ENCODE assay signal across 8 cellular contexts in the genomic region with DNA sequence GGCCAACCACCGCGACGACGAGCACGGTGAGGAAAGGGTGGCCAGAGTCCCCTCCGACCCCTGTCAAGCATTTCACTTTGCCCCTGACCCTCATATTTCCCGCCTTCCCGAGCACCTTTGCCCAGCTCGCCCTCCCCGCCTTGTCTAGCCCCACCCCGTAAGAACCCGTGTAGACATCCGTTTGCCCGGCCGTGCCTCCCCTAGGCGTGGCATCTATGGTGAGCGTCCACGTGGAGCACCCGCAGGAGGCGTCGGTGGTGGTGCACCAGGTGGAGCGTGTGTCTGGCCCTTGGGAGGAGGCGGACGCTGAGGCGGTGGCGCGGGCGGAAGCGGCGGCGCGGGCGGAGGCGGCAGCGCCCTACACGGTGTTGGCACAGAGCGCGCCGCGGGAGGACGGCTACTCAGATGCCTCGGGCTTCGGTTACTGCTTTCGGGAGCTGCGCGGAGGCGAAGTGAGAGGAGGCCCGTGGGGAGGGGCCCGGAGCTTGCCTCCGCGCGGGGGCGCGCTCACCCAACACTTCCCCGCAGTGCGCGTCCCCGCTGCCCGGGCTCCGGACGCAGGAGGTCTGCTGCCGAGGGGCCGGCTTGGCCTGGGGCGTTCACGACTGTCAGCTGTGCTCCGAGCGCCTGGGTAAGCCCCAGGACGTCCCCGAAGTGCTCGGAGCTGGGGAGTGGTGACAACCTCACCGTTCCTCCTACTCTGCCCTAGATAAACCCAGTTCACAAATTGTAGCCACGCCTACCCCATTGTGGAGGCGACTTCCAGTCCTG. TPM values are rescaled to one million over a fixed set of nuclear protein-coding genes. Genes with fewer than 3 reads are reported as not detected.
DNase-seq lines count a peak whose midpoint lies in the region; ATAC-seq and TF ChIP-seq lines count a peak whose summit lies in the region.

No MANE protein-coding gene starts in this region.

- H3K27ac ChIP-seq in CD4-positive, alpha-beta T cell (ENCODE audit: low read depth, low read length) = peak overlapping the region; percentile 75
- H3K27ac ChIP-seq in GM23338 (ENCODE audit: low read depth) (no peak overlapping the region), dorsolateral prefrontal cortex (peak overlapping the region in 14 of 59 donors; percentile 3 to 53 (median 28)), lung (ENCODE audit: low read depth in 1 of 2, low read length in 1 of 2) (peak overlapping the region; percentile 54 to 85)

- no peaks in the 10 kb centered on the region for H3K9me3 ChIP-seq in CD4-positive, alpha-beta T cell (ENCODE audit: control insufficient read depth, low read length)
- no peaks in the 10 kb centered on the region for H3K9me3 ChIP-seq in lung (ENCODE audit: control insufficient read depth in 2 of 2, insufficient read depth in 1 of 2, low read length in 1 of 2)

- DNase-seq in CD4-positive, alpha-beta T cell = peak; percentile 64 to 81 (median 76)
- DNase-seq in GM23338 (ENCODE audit: low spot score) (peak; percentile 75), NCI-H446 treated with DMSO at 0.1 percent for 48 hours (lab: John Stamatoyannopoulos, UW) (peak; percentile 31), dorsolateral prefrontal cortex (peak in 6 of 10 donors; percentile 37 to 81 (median 68)), lung (ENCODE audit: low spot score) (peak; percentile 84)
- peak; percentile 95 for DNase-seq in activated CD4-positive, alpha-beta T cell treated with anti-CD3 and anti-CD28 coated beads, Interleukin-2, amount 10 ng/mL, durations not matched to agents 24 days and 14 days
- peak; percentile 78 to 81 for DNase-seq in stimulated activated CD8-positive, alpha-beta memory T cell treated with anti-CD3 and anti-CD28 coated beads, Interleukin-15, amount 100 ng/mL, for 4 hours (ENCODE audit: low read depth in 2 of 2)

- peaks cover 80% of the 10 kb centered on the region for H3K4me1 Mint-ChIP-seq in CD4-positive, alpha-beta T cell (ENCODE audit: low read depth)
- H3K4me1 Mint-ChIP-seq in GM23338 = peaks cover 55% of the 10 kb centered on the region
- peaks cover 61% of the 10 kb centered on the region for H3K4me1 Mint-ChIP-seq in activated CD4-positive, alpha-beta T cell treated with anti-CD3 and anti-CD28 coated beads, Interleukin-2, amount 10 ng/mL, durations not matched to agents 24 days and 14 days

- H3K79me2 ChIP-seq in GM23338 (replicated peaks; ENCODE audit: insufficient read depth) = no peaks in the 10 kb centered on the region

- whole genome bisulfite sequencing in lung, 2 donors = 1 to 2% methylated on average over 67 to 73 of the region's 73 CpGs

- 0 out of 2 replicates have a peak, but pooled peaks cover 3% of the 10 kb centered on the region for H3K9me2 ChIP-seq in GM23338 (ENCODE audit: insufficient read depth)

- ATAC-seq in CD4-positive, alpha-beta T cell (ENCODE audit: poor library complexity) = peak; percentile 47
- ATAC-seq in GM23338 = peak; percentile 6
- ATAC-seq in lung (ENCODE audit: insufficient read depth, low FRiP score) = peak; percentile 17
- no peak for ATAC-seq in HG03469 (IDR thresholded peaks at IDR 0.05; ENCODE audit: unreplicated experiment)

- peak overlapping the region; percentile 91 for H3K4me3 Mint-ChIP-seq in CD4-positive, alpha-beta T cell
- H3K4me3 Mint-ChIP-seq in GM23338 = peak overlapping the region; percentile 74
- H3K4me3 Mint-ChIP-seq in activated CD4-positive, alpha-beta T cell treated with anti-CD3 and anti-CD28 coated beads, Interleukin-2, amount 10 ng/mL, durations not matched to agents 24 days and 14 days = peak overlapping the region; percentile 94

- peaks cover 24% of the 10 kb centered on the region for H3F3A ChIP-seq in GM23338 (replicated peaks; ENCODE audit: low read depth)

- no peaks in the 10 kb centered on the region for H3K9me3 Mint-ChIP-seq in CD4-positive, alpha-beta T cell
- H3K9me3 Mint-ChIP-seq in GM23338 = peaks cover 5% of the 10 kb centered on the region; the same call in 2 of the 3 replicates
- H3K9me3 Mint-ChIP-seq in activated CD4-positive, alpha-beta T cell treated with anti-CD3 and anti-CD28 coated beads, Interleukin-2, amount 10 ng/mL, durations not matched to agents 24 days and 14 days = no peaks in the 10 kb centered on the region

- peak; percentile 38 for TF ChIP-seq CTCF in CD4-positive, alpha-beta T cell (IDR thresholded peaks at IDR 0.05)
- TF ChIP-seq CTCF in GM23338 (conservative IDR thresholded peaks at IDR 0.05; ENCODE audit: low read depth in 2 of 2) (peak in 1 of 2 experiments; percentile 49; a peak in 2 of 4 replicates), dorsolateral prefrontal cortex (IDR thresholded peaks at IDR 0.05 in 54 of 56, conservative IDR thresholded peaks at IDR 0.05 in 2 of 56; ENCODE audit: low read depth in 1 of 56, partially characterized antibody in 56 of 56) (peak in 54 of 56 donors; percentile 10 to 74 (median 46)), lung (IDR thresholded peaks at IDR 0.05; ENCODE audit: control extremely low read depth, extremely low read depth) (no peak)

- peaks cover 15% of the 10 kb centered on the region for H3K27me3 ChIP-seq in CD4-positive, alpha-beta T cell (ENCODE audit: control insufficient read depth, insufficient read depth, low read length)
- peaks cover 77% of the 10 kb centered on the region for H3K27me3 ChIP-seq in GM23338 (ENCODE audit: insufficient read depth)
- peaks cover 0 to 27% (median 0%) of the 10 kb centered on the region in 45 donors for H3K27me3 ChIP-seq in dorsolateral prefrontal cortex
- no peaks in the 10 kb centered on the region for H3K27me3 ChIP-seq in lung (ENCODE audit: control insufficient read depth, insufficient read depth)

- H3K27me3 Mint-ChIP-seq in CD4-positive, alpha-beta T cell = peaks cover 22% of the 10 kb centered on the region
- H3K27me3 Mint-ChIP-seq in GM23338 (ENCODE audit: insufficient read depth, low read depth, poor library complexity) = peaks cover 80% of the 10 kb centered on the region
- H3K27me3 Mint-ChIP-seq in activated CD4-positive, alpha-beta T cell treated with anti-CD3 and anti-CD28 coated beads, Interleukin-2, amount 10 ng/mL, durations not matched to agents 24 days and 14 days = peaks cover 16% of the 10 kb centered on the region

- H3K36me3 Mint-ChIP-seq in CD4-positive, alpha-beta T cell (ENCODE audit: low read depth) = no peaks in the 10 kb centered on the region
- H3K36me3 Mint-ChIP-seq in GM23338 (ENCODE audit: low read depth) = peaks cover 2% of the 10 kb centered on the region; the same call in 1 of the 3 replicates
- peaks cover 3% of the 10 kb centered on the region for H3K36me3 Mint-ChIP-seq in activated CD4-positive, alpha-beta T cell treated with anti-CD3 and anti-CD28 coated beads, Interleukin-2, amount 10 ng/mL, durations not matched to agents 24 days and 14 days (ENCODE audit: low read depth)

- H3K4me1 ChIP-seq in GM23338 (ENCODE audit: insufficient read depth) = peaks cover 30% of the 10 kb centered on the region
- peaks cover 0 to 33% of the 10 kb centered on the region in 2 donors for H3K4me1 ChIP-seq in lung (ENCODE audit: control insufficient read depth in 2 of 2, insufficient read depth in 2 of 2, low read length in 2 of 2)

- intact Hi-C loops in CD4-positive, alpha-beta T cell (cut with DNase I, micrococcal nuclease) = loop anchor here (1.0 to 2.0 kb wide), 2 partner anchors 9 to 29 kb away; no protein-coding TSS in a partner anchor
- intact Hi-C loops in activated CD4-positive, alpha-beta T cell treated with anti-CD3 and anti-CD28 coated beads, Interleukin-2, amount 10 ng/mL, durations not matched to agents 24 days and 14 days (cut with micrococcal nuclease) = loop anchor here (1.0 to 10.0 kb wide), 6 partner anchors 8 to 1279 kb away; a partner anchor contains a TSS
- intact Hi-C loops in dorsolateral prefrontal cortex (cut with DNase I) = loop anchor here (10.0 kb wide), 2 partner anchors 141 to 321 kb away; a partner anchor contains a TSS

- CTCF ChIA-PET in CD4-positive, alpha-beta T cell (lab: Charles Lee) = interaction anchor here (0.7 to 4.0 kb wide), 10 partner anchors 10 to 657 kb away, joined by 3 to 34 read pairs (median 5); no protein-coding TSS in a partner anchor

- H3K4me2 ChIP-seq in GM23338 = peak overlapping the region; percentile 93

- peak overlapping the region; percentile 88 for H3K27ac Mint-ChIP-seq in CD4-positive, alpha-beta T cell
- H3K27ac Mint-ChIP-seq in GM23338 = no peak overlapping the region
- peak overlapping the region; percentile 90 for H3K27ac Mint-ChIP-seq in activated CD4-positive, alpha-beta T cell treated with anti-CD3 and anti-CD28 coated beads, Interleukin-2, amount 10 ng/mL, durations not matched to agents 24 days and 14 days

- POLR2A ChIA-PET in CD4-positive, alpha-beta T cell (lab: Charles Lee) = interaction anchor here (0.6 to 4.0 kb wide), 20 partner anchors 9 to 1169 kb away, joined by 3 to 51 read pairs (median 4); a partner anchor contains a TSS

- peak overlapping the region; percentile 66 for H3K4me3 ChIP-seq in GM23338
- peak overlapping the region; percentile 32 to 72 (median 51) for H3K4me3 ChIP-seq in dorsolateral prefrontal cortex
- H3K4me3 ChIP-seq in lung = no peak overlapping the region

- H4K20me1 ChIP-seq in GM23338 (replicated peaks; ENCODE audit: insufficient read depth) = no peaks in the 10 kb centered on the region; the same call in 1 of the 2 replicates

- no peak overlapping the region for H2AFZ ChIP-seq in GM23338

- H3K36me3 ChIP-seq in GM23338 (ENCODE audit: insufficient read depth) (no peaks in the 10 kb centered on the region), lung (ENCODE audit: control insufficient read depth in 2 of 2, insufficient read depth in 2 of 2, low read length in 2 of 2) (no peaks in the 10 kb centered on the region)

TF ChIP-seq in GM23338, 12 proteins besides CTCF, POLR2A, EP300 and RAD21:
- TF ChIP-seq POLR2AphosphoS5 (IDR thresholded peaks at IDR 0.05; ENCODE audit: low read depth) (0 out of 2 replicates have a peak, but pooled peaks have one; percentile 17), CREB1 (CRISPR knock-in tag; IDR thresholded peaks at IDR 0.05; ENCODE audit: low read depth) (no peak)

RNA-seq across cellular contexts. Expression of a gene that starts 4.2 kb away (rescaled TPM):
- 100 to 1,000 TPM; 116 to 134 TPM for total RNA-seq in CD4-positive, alpha-beta T cell
- 53.2 and 65.0 TPM in 2 replicates for total RNA-seq in GM23338 (2014; rRNA removed; shearing (Covaris generic))
- polyA plus RNA-seq in GM23338 (2016; fragmentation: Nextera tagmentation; extraction: Ambion mirVana) (48.4 and 50.3 TPM in 2 replicates), lung (10 to 100 TPM; 73.0 to 99.4 TPM)
- 123 and 126 TPM in 2 replicates for total RNA-seq in activated CD4-positive, alpha-beta T cell treated with anti-CD3 and anti-CD28 coated beads, Interleukin-2, amount 10 ng/mL, durations not matched to agents 24 days and 14 days
- total RNA-seq in dorsolateral prefrontal cortex (100 to 1,000 TPM in 6 of 120 experiments, 10 to 100 TPM in 114; 36.1 to 111 (median 69.5) TPM), lung (100 to 1,000 TPM; 203 to 290 TPM)

RNA-seq across cellular contexts. Expression of a gene that starts 28.7 kb away (rescaled TPM):
- total RNA-seq in CD4-positive, alpha-beta T cell = 10 to 100 TPM; 82.5 to 92.9 TPM
- 60.0 and 63.2 TPM in 2 replicates for total RNA-seq in GM23338 (2014; rRNA removed; shearing (Covaris generic))
- polyA plus RNA-seq in GM23338 (2016; fragmentation: Nextera tagmentation; extraction: Ambion mirVana) (69.8 and 74.6 TPM in 2 replicates), lung (100 to 1,000 TPM in 1 of 2 donors, 10 to 100 TPM in 1; 89.0 to 191 TPM)
- total RNA-seq in activated CD4-positive, alpha-beta T cell treated with anti-CD3 and anti-CD28 coated beads, Interleukin-2, amount 10 ng/mL, durations not matched to agents 24 days and 14 days = 111 and 113 TPM in 2 replicates
- total RNA-seq in dorsolateral prefrontal cortex (10 to 100 TPM; 14.0 to 58.3 (median 25.4) TPM), lung (100 to 1,000 TPM in 1 of 2 donors, 10 to 100 TPM in 1; 21.1 to 105 TPM)

Comparison
In these comparisons a context has a peak if more than half of its experiments do, and no peak if none do; other contexts are left out.
1. DNase-seq: peak in every context shown above with its lines; median percentile 95 in activated CD4-positive, alpha-beta T cell treated with anti-CD3 and anti-CD28 coated beads, Interleukin-2, amount 10 ng/mL, durations not matched to agents 24 days and 14 days; 84 in lung; 80 in stimulated activated CD8-positive, alpha-beta memory T cell treated with anti-CD3 and anti-CD28 coated beads, Interleukin-15, amount 100 ng/mL, for 4 hours; 76 in CD4-positive, alpha-beta T cell; 75 in GM23338; 68 in dorsolateral prefrontal cortex; 31 in NCI-H446 treated with DMSO at 0.1 percent for 48 hours.